ENCODE assay signal across 15 cellular contexts in genomic region chr7:106717254-106717996, GRCh38. TPM values are rescaled to one million over a fixed set of nuclear protein-coding genes. Genes with fewer than 3 reads are reported as not detected.
A peak's percentile ranks its signal among the peaks of the same experiment; 100 is the strongest.
DNase-seq lines count a peak whose midpoint lies in the region; ATAC-seq, FAIRE-seq and TF ChIP-seq lines count a peak whose summit lies in the region.
"Had no signal": no experiment of that assay in that cellular context is flagged by ENCODE, and none has a peak within 500 bp of the region (broad histone marks: within the 10 kb centered on the region; RNA-seq: fewer than 3 reads in every experiment).

No MANE protein-coding gene starts in this region.

- H3K9ac ChIP-seq in Loucy (ENCODE audit: low read depth, low read length, poor library complexity, severe bottlenecking) (peak overlapping the region; percentile 42), GM12878 (ENCODE audit: control insufficient read depth, insufficient read depth, low read length) (no peak overlapping the region)
- H3K9ac ChIP-seq: parathyroid adenoma had no signal

- H3K79me2 ChIP-seq in Loucy (ENCODE audit: insufficient read depth, low read length): no peaks in the 10 kb centered on the region
- H3K79me2 ChIP-seq in GM12878 (ENCODE audit: control insufficient read depth, insufficient read depth, low read length): no peaks in the 10 kb centered on the region
- H3K79me2 ChIP-seq: parathyroid adenoma had no signal

- H4K20me1 ChIP-seq in Loucy (ENCODE audit: insufficient read depth, low read length, poor library complexity, severe bottlenecking): no peaks in the 10 kb centered on the region
- no peaks in the 10 kb centered on the region for H4K20me1 ChIP-seq in GM12878 (ENCODE audit: control insufficient read depth, insufficient read depth)

- peaks cover 1% of the 10 kb centered on the region for H3K27me3 Mint-ChIP-seq in CD4-positive, CD25-positive, alpha-beta regulatory T cell
- no peaks in the 10 kb centered on the region for H3K27me3 Mint-ChIP-seq in activated CD4-positive, alpha-beta T cell treated with anti-CD3 and anti-CD28 coated beads, Interleukin-2, amount 10 ng/mL, durations not matched to agents 7 days and 5 days
- peaks cover 2% of the 10 kb centered on the region for H3K27me3 Mint-ChIP-seq in stimulated activated naive CD8-positive, alpha-beta T cell treated with anti-CD3 and anti-CD28 coated beads, Interleukin-15, amount 100 ng/mL, for 72 hours
- H3K27me3 Mint-ChIP-seq: activated CD4-positive, alpha-beta T cell treated with anti-CD3 and anti-CD28 coated beads for 36 hours; memory B cell; stimulated activated naive B cell treated with anti-CD40 and anti-IgM and Interleukin-4, amounts not matched to agents 10 μg/mL and 1 μg/mL and 100 μg/mL, for 72 hours had no signal

- BruUV-seq in GM12878 (replicated peaks; lab: Mats Ljungman, UMichigan): no TSS peak

- TF ChIP-seq EP300 in GM12878 (IDR thresholded peaks at IDR 0.05; ENCODE audit: borderline replicate concordance in 1 of 2, control insufficient read depth in 1 of 2, low read depth in 2 of 2, low read length in 2 of 2): no peak

- FAIRE-seq in GM12878 (lab: Jason Lieb, UNC): no peak
- FAIRE-seq: GM18507 had no signal

- H3K36me3 ChIP-seq in CD4-positive, CD25-positive, alpha-beta regulatory T cell (ENCODE audit: control insufficient read depth, insufficient read depth, low read length): no peaks in the 10 kb centered on the region
- H3K36me3 ChIP-seq in Loucy (ENCODE audit: insufficient read depth, low read length) (no peaks in the 10 kb centered on the region), GM12878 (ENCODE audit: control insufficient read depth in 2 of 2, insufficient read depth in 2 of 2, low read length in 1 of 2) (no peaks in the 10 kb centered on the region), psoas muscle (ENCODE audit: insufficient read depth in 1 of 2, low read depth in 1 of 2) (no peaks in the 10 kb centered on the region)

- peak overlapping the region; percentile 66 for H3K27ac ChIP-seq in CD4-positive, CD25-positive, alpha-beta regulatory T cell (ENCODE audit: insufficient read depth, low read length, poor library complexity, severe bottlenecking)
- H3K27ac ChIP-seq in GM12878 (ENCODE audit: control insufficient read depth, insufficient read depth) (peak overlapping the region; percentile 25; the same call in 1 of the 2 replicates), psoas muscle (peak overlapping the region; percentile 9)
- H3K27ac ChIP-seq: parathyroid adenoma had no signal

- peaks cover 23% of the 10 kb centered on the region for H3K4me1 ChIP-seq in CD4-positive, CD25-positive, alpha-beta regulatory T cell (ENCODE audit: control insufficient read depth, insufficient read depth, low read length, poor library complexity, severe bottlenecking)
- peaks cover 41% of the 10 kb centered on the region for H3K4me1 ChIP-seq in Loucy (ENCODE audit: insufficient read depth, low read length, poor library complexity, severe bottlenecking)
- H3K4me1 ChIP-seq in GM12878 (ENCODE audit: control insufficient read depth, insufficient read depth, low read length): peaks cover 34% of the 10 kb centered on the region
- no peaks in the 10 kb centered on the region for H3K4me1 ChIP-seq in psoas muscle
- H3K4me1 ChIP-seq: parathyroid adenoma had no signal

- TF ChIP-seq RAD21 in GM12878 (IDR thresholded peaks at IDR 0.05; ENCODE audit: insufficient read depth, low read depth, low read length): no peak

- H3K9me3 Mint-ChIP-seq in CD4-positive, CD25-positive, alpha-beta regulatory T cell: peaks cover 0 to 8% (median 5%) of the 10 kb centered on the region in 7 donors
- peaks cover 5% of the 10 kb centered on the region for H3K9me3 Mint-ChIP-seq in activated CD4-positive, alpha-beta T cell treated with anti-CD3 and anti-CD28 coated beads, Interleukin-2, amount 10 ng/mL, durations not matched to agents 7 days and 5 days
- H3K9me3 Mint-ChIP-seq in stimulated activated naive CD8-positive, alpha-beta T cell treated with anti-CD3 and anti-CD28 coated beads, Interleukin-15, amount 100 ng/mL, for 72 hours: peaks cover 2 to 5% of the 10 kb centered on the region in 2 donors
- peaks cover 0 to 19% of the 10 kb centered on the region in 2 donors for H3K9me3 Mint-ChIP-seq in activated naive CD4-positive, alpha-beta T cell treated with anti-CD3 and anti-CD28 coated beads, Interleukin-2, amount 50 U/mL, for 72 hours
- H3K9me3 Mint-ChIP-seq: memory B cell had no signal

- no peak overlapping the region for H3K27ac Mint-ChIP-seq in CD4-positive, CD25-positive, alpha-beta regulatory T cell
- H3K27ac Mint-ChIP-seq in activated CD4-positive, alpha-beta T cell treated with anti-CD3 and anti-CD28 coated beads, Interleukin-2, amount 10 ng/mL, durations not matched to agents 7 days and 5 days: no peak overlapping the region
- no peak overlapping the region for H3K27ac Mint-ChIP-seq in stimulated activated naive CD8-positive, alpha-beta T cell treated with anti-CD3 and anti-CD28 coated beads, Interleukin-15, amount 100 ng/mL, for 72 hours
- no peak overlapping the region for H3K27ac Mint-ChIP-seq in activated naive CD4-positive, alpha-beta T cell treated with anti-CD3 and anti-CD28 coated beads, Interleukin-2, amount 50 U/mL, for 72 hours
- H3K27ac Mint-ChIP-seq: activated CD4-positive, alpha-beta T cell treated with anti-CD3 and anti-CD28 coated beads for 36 hours; activated T-helper 1 cell treated with anti-CD3 and anti-CD28 coated beads, Interleukin-12 subunit alpha, Interleukin-12 subunit beta, Interleukin-2, Interleukin-4 antibody, amounts not matched to agents 30 ng/mL and 10 ng/mL and 1 ng/mL, durations not matched to agents 14 hours and 24 hours and 36 hours; memory B cell; stimulated activated naive B cell treated with anti-CD40 and anti-IgM and Interleukin-4, amounts not matched to agents 10 μg/mL and 1 μg/mL and 100 μg/mL, for 72 hours had no signal

- H3K27me3 ChIP-seq in CD4-positive, CD25-positive, alpha-beta regulatory T cell (ENCODE audit: control insufficient read depth, insufficient read depth, low read length): no peaks in the 10 kb centered on the region
- no peaks in the 10 kb centered on the region for H3K27me3 ChIP-seq in Loucy (ENCODE audit: insufficient read depth, low read length, poor library complexity, severe bottlenecking)
- no peaks in the 10 kb centered on the region for H3K27me3 ChIP-seq in GM12878 (replicated peaks in 1 of 2; ENCODE audit: control insufficient read depth in 2 of 2, insufficient read depth in 2 of 2, low read length in 1 of 2)
- H3K27me3 ChIP-seq in psoas muscle (ENCODE audit: insufficient read depth in 3 of 3, low read length in 2 of 3): no peaks in the 10 kb centered on the region

- peaks cover 6 to 18% (median 15%) of the 10 kb centered on the region in 4 donors for H3K4me1 Mint-ChIP-seq in CD4-positive, CD25-positive, alpha-beta regulatory T cell
- H3K4me1 Mint-ChIP-seq in activated CD4-positive, alpha-beta T cell treated with anti-CD3 and anti-CD28 coated beads, Interleukin-2, amount 10 ng/mL, durations not matched to agents 7 days and 5 days: peaks cover 3% of the 10 kb centered on the region
- H3K4me1 Mint-ChIP-seq in stimulated activated naive CD8-positive, alpha-beta T cell treated with anti-CD3 and anti-CD28 coated beads, Interleukin-15, amount 100 ng/mL, for 72 hours: peaks cover 15% of the 10 kb centered on the region

- H3K36me3 Mint-ChIP-seq in CD4-positive, CD25-positive, alpha-beta regulatory T cell: no peaks in the 10 kb centered on the region
- H3K36me3 Mint-ChIP-seq in activated CD4-positive, alpha-beta T cell treated with anti-CD3 and anti-CD28 coated beads, Interleukin-2, amount 10 ng/mL, durations not matched to agents 7 days and 5 days (ENCODE audit: low read depth): no peaks in the 10 kb centered on the region
- H3K36me3 Mint-ChIP-seq in activated naive CD4-positive, alpha-beta T cell treated with anti-CD3 and anti-CD28 coated beads, Interleukin-2, amount 50 U/mL, for 72 hours: peaks cover 0 to 28% of the 10 kb centered on the region in 2 donors
- H3K36me3 Mint-ChIP-seq: memory B cell had no signal

- H3K9me2 ChIP-seq in Loucy (replicated peaks; ENCODE audit: low read depth, low read length): no peaks in the 10 kb centered on the region

- H3K4me2 ChIP-seq in Loucy (ENCODE audit: low read depth, low read length, poor library complexity, severe bottlenecking) (peak overlapping the region; percentile 70), GM12878 (ENCODE audit: control insufficient read depth, insufficient read depth) (no peak overlapping the region)

- intact Hi-C loops in GM12878 (cut with micrococcal nuclease; ENCODE audit: unreplicated experiment): no loop called here
- intact Hi-C loops in psoas muscle (cut with DNase I): no loop called here

- peaks cover 5% of the 10 kb centered on the region; the same call in 1 of the 2 replicates for H3F3A ChIP-seq in Loucy (ENCODE audit: low read depth)

- no peaks in the 10 kb centered on the region for H3K9me3 ChIP-seq in CD4-positive, CD25-positive, alpha-beta regulatory T cell (ENCODE audit: control insufficient read depth in 2 of 2, low read length in 2 of 2)
- H3K9me3 ChIP-seq in Loucy (ENCODE audit: insufficient read depth, low read depth, low read length) (no peaks in the 10 kb centered on the region), GM12878 (replicated peaks; ENCODE audit: control insufficient read depth, insufficient read depth, low read length) (no peaks in the 10 kb centered on the region; the same call in 1 of the 3 replicates), psoas muscle (no peaks in the 10 kb centered on the region)

- H2AFZ ChIP-seq in Loucy (ENCODE audit: low read length) (peak overlapping the region; percentile 19; the same call in 1 of the 2 replicates), GM12878 (ENCODE audit: control insufficient read depth, low read depth, low read length) (no peak overlapping the region)
- H2AFZ ChIP-seq: parathyroid adenoma had no signal

- ATAC-seq in CD4-positive, CD25-positive, alpha-beta regulatory T cell (ENCODE audit: low read depth in 2 of 2): no peak
- ATAC-seq in GM12878 (no peak; the same call in 1 of the 3 replicates), psoas muscle (no peak)
- ATAC-seq in stimulated activated naive CD8-positive, alpha-beta T cell treated with anti-CD3 and anti-CD28 coated beads, Interleukin-15, amount 100 ng/mL, for 72 hours: no peak
- no peak for ATAC-seq in activated naive CD4-positive, alpha-beta T cell treated with anti-CD3 and anti-CD28 coated beads, Interleukin-2, amount 50 U/mL, for 72 hours

- H3K4me3 Mint-ChIP-seq in CD4-positive, CD25-positive, alpha-beta regulatory T cell: no peak overlapping the region
- H3K4me3 Mint-ChIP-seq in activated CD4-positive, alpha-beta T cell treated with anti-CD3 and anti-CD28 coated beads, Interleukin-2, amount 10 ng/mL, durations not matched to agents 7 days and 5 days: no peak overlapping the region
- no peak overlapping the region for H3K4me3 Mint-ChIP-seq in stimulated activated naive CD8-positive, alpha-beta T cell treated with anti-CD3 and anti-CD28 coated beads, Interleukin-15, amount 100 ng/mL, for 72 hours
- H3K4me3 Mint-ChIP-seq: activated CD4-positive, alpha-beta T cell treated with anti-CD3 and anti-CD28 coated beads for 36 hours; activated T-helper 1 cell treated with anti-CD3 and anti-CD28 coated beads, Interleukin-12 subunit alpha, Interleukin-12 subunit beta, Interleukin-2, Interleukin-4 antibody, amounts not matched to agents 30 ng/mL and 10 ng/mL and 1 ng/mL, durations not matched to agents 14 hours and 24 hours and 36 hours; memory B cell; stimulated activated naive B cell treated with anti-CD40 and anti-IgM and Interleukin-4, amounts not matched to agents 10 μg/mL and 1 μg/mL and 100 μg/mL, for 72 hours had no signal

- CTCF ChIA-PET in GM12878 (lab: Yijun Ruan, JAX): interaction anchor here (0.9 to 3.0 kb wide), 7 partner anchors 8 to 175 kb away, joined by 3 to 20 read pairs (median 4); no protein-coding TSS in a partner anchor
- CTCF ChIA-PET in activated CD4-positive, alpha-beta T cell treated with anti-CD3 and anti-CD28 coated beads, Interleukin-2, amount 10 ng/mL, durations not matched to agents 7 days and 5 days (lab: Charles Lee): interaction anchor here (1.2 to 2.0 kb wide), 5 partner anchors 13 to 58 kb away, joined by 3 to 7 read pairs (median 4); partner anchors contain the start of gene CCDC71L

- in situ Hi-C loops in GM12878 (cut with MboI): no loop called here

- no peak for DNase-seq in CD4-positive, CD25-positive, alpha-beta regulatory T cell
- DNase-seq in GM12878 (ENCODE audit: low read depth, low spot score): no peak
- no peak for DNase-seq in psoas muscle
- DNase-seq in activated CD4-positive, alpha-beta T cell treated with anti-CD3 and anti-CD28 coated beads, Interleukin-2, amount 10 ng/mL, durations not matched to agents 7 days and 5 days: no peak
- no peak for DNase-seq in NCI-H1105 (lab: John Stamatoyannopoulos, UW)
- DNase-seq in stimulated activated naive CD8-positive, alpha-beta T cell treated with anti-CD3 and anti-CD28 coated beads, Interleukin-15, amount 100 ng/mL, for 72 hours: no peak
- DNase-seq in activated naive CD4-positive, alpha-beta T cell treated with anti-CD3 and anti-CD28 coated beads, Interleukin-2, amount 50 U/mL, for 72 hours (ENCODE audit: low spot score in 2 of 2): no peak
- DNase-seq: NCI-H2081 treated with DMSO at 0.1 percent for 48 hours had no signal

- SMC1A ChIA-PET in GM12878 (lab: Charles Lee; ENCODE audit: uncharacterized antibody, unreplicated experiment): interaction anchor here (0.6 to 6.9 kb wide), 11 partner anchors 8 to 541 kb away, joined by 3 to 84 read pairs (median 4); partner anchors contain the start of gene CCDC71L

- WGBS in GM12878 (ENCODE audit: insufficient coverage, insufficient replicate concordance, low lambda C conversion rate, missing lambda C conversion rate): 0% methylated on average over 1 of the region's 1 CpG
- WGBS in psoas muscle, 3 donors: 73 to 84% (median 83%) methylated on average over 1 of the region's 1 CpG

- POLR2A ChIA-PET in GM12878 (lab: Charles Lee): interaction anchor here (0.8 to 1.7 kb wide), 2 partner anchors 38 to 53 kb away, joined by 3 read pairs; no protein-coding TSS in a partner anchor
- POLR2A ChIA-PET in activated CD4-positive, alpha-beta T cell treated with anti-CD3 and anti-CD28 coated beads, Interleukin-2, amount 10 ng/mL, durations not matched to agents 7 days and 5 days (lab: Charles Lee): no interaction called here

- peak overlapping the region; percentile 27 for H3K4me3 ChIP-seq in CD4-positive, CD25-positive, alpha-beta regulatory T cell (ENCODE audit: low read depth, low read length)
- H3K4me3 ChIP-seq in Loucy (ENCODE audit: low read length, poor library complexity, severe bottlenecking) (peak overlapping the region; percentile 45), GM12878 (no peak overlapping the region), psoas muscle (no peak overlapping the region)

- TF ChIP-seq POLR2A in GM12878 (IDR thresholded peaks at IDR 0.05; ENCODE audit: low read depth, low read length): no peak

- RAD21 ChIA-PET in GM12878 (lab: Charles Lee; ENCODE audit: unreplicated experiment): interaction anchor here (0.6 to 5.5 kb wide), 4 partner anchors 14 to 57 kb away, joined by 3 to 34 read pairs (median 14); partner anchors contain the start of gene CCDC71L

- TF ChIP-seq CTCF in Loucy (conservative IDR thresholded peaks at IDR 0.05; ENCODE audit: low read length) (no peak), GM12878 (IDR thresholded peaks at IDR 0.05 in 2 of 3, conservative IDR thresholded peaks at IDR 0.05 in 1 of 3; ENCODE audit: control insufficient read depth in 2 of 3, extremely low read depth in 1 of 3, insufficient read depth in 1 of 3, low read depth in 3 of 3, low read length in 3 of 3) (no peak), psoas muscle (IDR thresholded peaks at IDR 0.05) (no peak)

RNA-seq across cellular contexts. Expression of gene CCDC71L, which starts 56.5 kb away (rescaled TPM):
- total RNA-seq in CD4-positive, CD25-positive, alpha-beta regulatory T cell: 19.3 TPM
- polyA plus RNA-seq in CD4-positive, CD25-positive, alpha-beta regulatory T cell: 1 to 10 TPM; 3.5 to 6.4 (median 4.6) TPM
- total RNA-seq in GM12878 (2013; cell fraction: nucleolus; rRNA removed): 6.8 and 7.9 TPM in 2 replicates
- total RNA-seq in GM12878 (2014; rRNA removed) (9.1 and 11.9 TPM in 2 replicates), GM12878 (2014; rRNA removed; fragmentation: Illumina TruSeq; extraction: Trizol) (4.0 TPM in 2 replicates), GM12878 (2021) (19.3 and 20.7 TPM in 2 replicates), psoas muscle (10 to 100 TPM in 1 of 4 donors, 1 to 10 TPM in 3; 4.2 to 12.4 (median 6.8) TPM)
- 3.4 TPM for polyA plus RNA-seq in GM12878 (2011; ENCODE audit: low read depth)
- polyA plus RNA-seq in GM12878 (2011; rRNA removed) (5.0 and 5.7 TPM in 2 replicates), GM12878 (2014; fragmentation: Illumina TruSeq; extraction: Trizol) (3.7 and 5.2 TPM in 2 replicates), GM12878 (2014; fragmentation: Nextera tagmentation; extraction: Ambion mirVana) (1 to 10 TPM; 1.1 to 2.6 TPM), GM12878 (2014; rRNA removed) (9.4 and 10.7 TPM in 2 replicates), GM12878 (2016; fragmentation: Nextera tagmentation; extraction: Ambion mirVana) (1 to 10 TPM; 1.1 to 2.5 TPM), psoas muscle (1 to 10 TPM; 2.8 to 7.9 (median 4.5) TPM)
- 4.3 and 4.6 TPM in 2 replicates for polyA plus RNA-seq in GM12878 (2011; cell fraction: cytosol; rRNA removed)
- polyA plus RNA-seq in GM12878 (2011; cell fraction: nucleus; rRNA removed): 4.0 and 5.7 TPM in 2 replicates
- polyA plus RNA-seq in GM12878 (2012): 5.3 and 10.2 TPM in 2 replicates
- polyA minus RNA-seq in GM12878 (2011; rRNA and poly(A)+ RNA removed): 1.5 and 1.9 TPM in 2 replicates
- 2.7 and 4.3 TPM in 2 replicates for polyA minus RNA-seq in GM12878 (2011; cell fraction: cytosol; rRNA and poly(A)+ RNA removed)
- polyA minus RNA-seq in GM12878 (2011; cell fraction: nucleus; rRNA and poly(A)+ RNA removed): 2.7 and 5.5 TPM in 2 replicates
- total RNA-seq in activated CD4-positive, alpha-beta T cell treated with anti-CD3 and anti-CD28 coated beads, Interleukin-2, amount 10 ng/mL, durations not matched to agents 7 days and 5 days: 10 to 100 TPM in 1 of 2 experiments, 1 to 10 TPM in 1; 9.5 to 12.1 TPM
- 10 to 100 TPM; 10.4 to 11.4 TPM for total RNA-seq in activated naive CD4-positive, alpha-beta T cell treated with anti-CD3 and anti-CD28 coated beads, Interleukin-2, amount 50 U/mL, for 72 hours

Comparison
In these comparisons a context has a peak if more than half of its experiments do, and no peak if none do; other contexts are left out.
1. H3K27ac ChIP-seq: peak in every context shown above with its lines; median percentile 66 in CD4-positive, CD25-positive, alpha-beta regulatory T cell; 25 in GM12878; 9 in psoas muscle.
2. H3K4me3 ChIP-seq: peak in CD4-positive, CD25-positive, alpha-beta regulatory T cell (single experiment) and Loucy (single experiment); none in GM12878 (single experiment) and psoas muscle (single experiment).